23 cellular contexts compared by ENCODE assay signal in the genomic region with DNA sequence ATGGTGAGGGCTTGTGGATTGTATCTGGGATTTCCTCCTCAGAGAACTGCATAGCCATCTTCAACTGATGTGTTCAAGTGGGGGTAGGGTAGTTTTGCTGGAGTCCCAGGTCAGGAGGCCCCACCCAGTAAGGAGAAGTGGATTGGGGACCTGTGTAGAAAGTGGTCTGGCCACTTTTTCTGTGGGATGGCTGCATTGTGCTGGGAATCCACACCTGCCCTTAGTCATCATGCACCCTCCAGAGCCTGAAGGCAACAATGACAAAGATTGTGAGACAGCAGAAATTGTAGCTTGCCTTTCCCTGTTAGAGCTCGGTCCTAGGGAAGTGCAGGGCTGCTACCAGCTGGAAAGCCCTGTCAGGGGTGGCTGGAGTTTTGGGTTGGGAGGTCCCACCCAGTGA.
"Had no signal": no experiment of that assay in that cellular context is flagged by ENCODE, and none has a peak within 500 bp of the region (broad histone marks: within the 10 kb centered on the region; RNA-seq: fewer than 3 reads in every experiment).

No MANE protein-coding gene starts in this region.

- DNase-seq: activated CD4-positive, alpha-beta T cell treated with anti-CD3 and anti-CD28 coated beads, Interleukin-2, amount 10 ng/mL, durations not matched to agents 7 days and 5 days; activated CD4-positive, CD25-positive, alpha-beta regulatory T cell treated with anti-CD3 and anti-CD28 coated beads, Interleukin-2, amount 50 U/mL, for 72 hours; activated CD8-positive, alpha-beta memory T cell treated with anti-CD3 and anti-CD28 coated beads, Interleukin-2, amount 10 ng/mL, durations not matched to agents 7 days and 5 days; activated CD8-positive, alpha-beta T cell treated with anti-CD3 and anti-CD28 coated beads for 36 hours; activated effector memory CD4-positive, alpha-beta T cell treated with anti-CD3 and anti-CD28 coated beads, Interleukin-2, amount 50 U/mL, for 16 hours; activated naive CD4-positive, alpha-beta T cell treated with anti-CD3 and anti-CD28 coated beads, Interleukin-2, amount 50 U/mL, for 16 hours; activated naive CD8-positive, alpha-beta T cell treated with anti-CD3 and anti-CD28 coated beads, Interleukin-2, amount 50 U/mL, for 24 hours; activated T-cell treated with anti-CD3 and anti-CD28 coated beads for 4 hours; anterior cingulate cortex; caudate nucleus; effector CD4-positive, alpha-beta T cell; glutamatergic neuron; hippocampal formation; lower lobe of right lung; naive thymus-derived CD8-positive, alpha-beta T cell; retina; sigmoid colon; stimulated activated CD4-positive, alpha-beta T cell treated with anti-CD3 and anti-CD28 coated beads, Interleukin-4, amount 100 ng/mL, for 1 hour; stimulated activated naive CD4-positive, alpha-beta T cell treated with Interleukin-2 at 50 U/mL for 16 hours; substantia nigra; thyroid gland; WERI-Rb-1 had no signal

- ATAC-seq: activated CD8-positive, alpha-beta memory T cell treated with anti-CD3 and anti-CD28 coated beads, Interleukin-2, amount 10 ng/mL, durations not matched to agents 7 days and 5 days; activated CD8-positive, alpha-beta T cell treated with anti-CD3 and anti-CD28 coated beads for 36 hours; activated naive CD8-positive, alpha-beta T cell treated with anti-CD3 and anti-CD28 coated beads, Interleukin-2, amount 50 U/mL, for 24 hours; body of pancreas; naive thymus-derived CD8-positive, alpha-beta T cell had no signal
